ENCODE assay signal across 8 cellular contexts in genomic region chr20:10673831-10674683, GRCh38. TPM values are rescaled to one million over a fixed set of nuclear protein-coding genes. Genes with fewer than 3 reads are reported as not detected.
DNase-seq lines count a peak whose midpoint lies in the region; ATAC-seq and TF ChIP-seq lines count a peak whose summit lies in the region.

TSS of gene JAG1 (minus strand) at chr20:10673999. CDS start at chr20:10673530, 469 bp downstream.

- peak within 1 kb of the TSS; percentile 83 for H3K9ac ChIP-seq in HCT116 (ENCODE audit: low read length)

- WGBS in adipose tissue, 3 donors: 0 to 1% (median 0%) methylated on average over 80 to 84 of the region's 84 CpGs
- WGBS in aorta, 2 donors: 0% methylated on average over 70 to 84 of the region's 84 CpGs

- POLR2A ChIA-PET in HCT116 (lab: Charles Lee): interaction anchor here (1.1 to 1.9 kb wide), 4 partner anchors 8 to 861 kb away, joined by 3 to 7 read pairs (median 3); no protein-coding TSS in a partner anchor
- POLR2A ChIA-PET in RWPE1 (lab: Yijun Ruan, JAX; ENCODE audit: low non-redundant PET): interaction anchor here (0.6 to 2.0 kb wide), 5 partner anchors 15 to 553 kb away, joined by 3 to 9 read pairs (median 5); no protein-coding TSS in a partner anchor

- DNase-seq in HCT116 (ENCODE audit: low read depth, low spot score) (peak; percentile 85), MG63 (peak; percentile 90), RWPE1 (ENCODE audit: low spot score) (peak; percentile 99), Right ventricle myocardium inferior (ENCODE audit: missing footprints) (peak; percentile 99), osteoblast (ENCODE audit: insufficient read length, low spot score, missing footprints) (peak; percentile 99), aorta (peak; percentile 97 to 98)

- TF ChIP-seq RAD21 in HCT116 (IDR thresholded peaks at IDR 0.05; ENCODE audit: low read depth): no peak

- H3K36me3 ChIP-seq in HCT116 (ENCODE audit: control insufficient read depth in 1 of 2, insufficient read depth in 2 of 2, low read length in 2 of 2) (peaks cover 0 to 4% of the 10 kb centered on the region in 2 experiments; a peak in 1 of 4 replicates), MG63 (no peaks in the 10 kb centered on the region; the same call in none of the 2 replicates), osteoblast (ENCODE audit: insufficient read depth, low read length) (peaks cover under 1% of the 10 kb centered on the region), aorta (ENCODE audit: control insufficient read depth in 1 of 2, insufficient read depth in 2 of 2, low read length in 1 of 2) (no peaks in the 10 kb centered on the region)

- H3K79me2 ChIP-seq in HCT116 (ENCODE audit: insufficient read depth, low read length) (peaks cover 32% of the 10 kb centered on the region; the same call in 1 of the 2 replicates), osteoblast (ENCODE audit: insufficient read depth, low read length) (peaks cover 43% of the 10 kb centered on the region)

- TF ChIP-seq CTCF in GM12875 (IDR thresholded peaks at IDR 0.05; ENCODE audit: borderline replicate concordance, insufficient read depth, low read depth, low read length): no peak
- TF ChIP-seq CTCF in HCT116 (IDR thresholded peaks at IDR 0.05 in 2 of 3, conservative IDR thresholded peaks at IDR 0.05 in 1 of 3; ENCODE audit: borderline replicate concordance in 1 of 3, insufficient read depth in 1 of 3, low read depth in 2 of 3, low read length in 2 of 3): no peak
- TF ChIP-seq CTCF in RWPE1 (conservative IDR thresholded peaks at IDR 0.05; ENCODE audit: low read depth): no peak
- no peak for TF ChIP-seq CTCF in osteoblast (IDR thresholded peaks at IDR 0.05; ENCODE audit: extremely low read depth, low read depth, low read length)

- H3K9me2 ChIP-seq in HCT116 (ENCODE audit: insufficient read depth): no peaks in the 10 kb centered on the region

- H3K4me1 ChIP-seq in HCT116 (ENCODE audit: control insufficient read depth in 1 of 2, insufficient read depth in 2 of 2, low read length in 2 of 2) (peaks cover 13 to 26% of the 10 kb centered on the region in 2 experiments), osteoblast (ENCODE audit: insufficient read depth, low read length) (peaks cover 29% of the 10 kb centered on the region), aorta (ENCODE audit: control insufficient read depth in 1 of 2, insufficient read depth in 2 of 2, low read length in 2 of 2) (peaks cover 0 to 2% of the 10 kb centered on the region in 2 donors)

- H3K9me3 ChIP-seq in HCT116 (ENCODE audit: control insufficient read depth in 1 of 2, insufficient read depth in 1 of 2, low read depth in 1 of 2, low read length in 2 of 2): no peaks in the 10 kb centered on the region
- H3K9me3 ChIP-seq in MG63: no peaks in the 10 kb centered on the region
- no peaks in the 10 kb centered on the region for H3K9me3 ChIP-seq in osteoblast (ENCODE audit: low read depth, low read length)
- no peaks in the 10 kb centered on the region for H3K9me3 ChIP-seq in aorta (ENCODE audit: control insufficient read depth, low read length)

- CTCF ChIA-PET in HCT116 (lab: Charles Lee): interaction anchor here (1.1 to 2.5 kb wide), 5 partner anchors 9 to 870 kb away, joined by 3 to 9 read pairs (median 5); no protein-coding TSS in a partner anchor
- CTCF ChIA-PET in RWPE1 (lab: Yijun Ruan, JAX): interaction anchor here (0.6 to 2.6 kb wide), 15 partner anchors 11 to 1584 kb away, joined by 3 to 11 read pairs (median 3); no protein-coding TSS in a partner anchor

- H3K4me3 ChIP-seq in GM12875 (ENCODE audit: low read depth, low read length) (peak within 1 kb of the TSS; percentile 47), HCT116 (replicated peaks in 1 of 2; ENCODE audit: low read depth in 1 of 2, low read length in 2 of 2) (peak within 1 kb of the TSS; percentile 75 to 90), MG63 (peak within 1 kb of the TSS; percentile 59), osteoblast (ENCODE audit: insufficient read depth, low read length) (peak within 1 kb of the TSS; percentile 97), aorta (ENCODE audit: low read length in 2 of 2) (peak within 1 kb of the TSS; percentile 93 to 97)

- H3K4me2 ChIP-seq in HCT116 (ENCODE audit: low read length) (peak within 1 kb of the TSS; percentile 87), osteoblast (ENCODE audit: insufficient read depth, low read length) (peak within 1 kb of the TSS; percentile 84)

- H3K27ac ChIP-seq in HCT116 (ENCODE audit: low read depth, low read length): peak within 1 kb of the TSS; percentile 99
- peak within 1 kb of the TSS; percentile 99 for H3K27ac ChIP-seq in RWPE1
- peak within 1 kb of the TSS; percentile 74 for H3K27ac ChIP-seq in adipose tissue (ENCODE audit: low read depth, low read length)
- H3K27ac ChIP-seq in osteoblast (ENCODE audit: low read depth, low read length): peak within 1 kb of the TSS; percentile 97
- H3K27ac ChIP-seq in aorta (ENCODE audit: low read depth in 1 of 2, low read length in 2 of 2): peak within 1 kb of the TSS; percentile 95 to 97

- H4K20me1 ChIP-seq in HCT116 (ENCODE audit: insufficient read depth) (no peaks in the 10 kb centered on the region), osteoblast (ENCODE audit: insufficient read depth, low read length) (no peaks in the 10 kb centered on the region)

- peak within 1 kb of the TSS; percentile 82 for H2AFZ ChIP-seq in HCT116 (ENCODE audit: low read depth, low read length, poor library complexity, severe bottlenecking)
- H2AFZ ChIP-seq in osteoblast (ENCODE audit: low read length): peak within 1 kb of the TSS; percentile 88

- peak; percentile 59 for TF ChIP-seq POLR2A in HCT116 (IDR thresholded peaks at IDR 0.05; ENCODE audit: borderline replicate concordance, extremely low read depth, insufficient read depth, insufficient read length)

- no TSS peak for BruUV-seq in HCT116 (replicated peaks; lab: Mats Ljungman, UMichigan)

- H3K27me3 ChIP-seq in HCT116 (ENCODE audit: insufficient read depth, low read length): no peaks in the 10 kb centered on the region
- H3K27me3 ChIP-seq in MG63: no peaks in the 10 kb centered on the region
- H3K27me3 ChIP-seq in osteoblast (ENCODE audit: insufficient read depth, low read length): no peaks in the 10 kb centered on the region
- no peaks in the 10 kb centered on the region for H3K27me3 ChIP-seq in aorta (ENCODE audit: control insufficient read depth in 1 of 2, insufficient read depth in 2 of 2, low read length in 1 of 2)

- RAD21 ChIA-PET in HCT116 (lab: Charles Lee; ENCODE audit: low non-redundant PET in 1 of 2, low total read pairs in 2 of 2, uncharacterized antibody in 2 of 2, unreplicated experiment in 2 of 2): interaction anchor here (0.6 to 1.5 kb wide), 3 partner anchors 274 to 599 kb away, joined by 3 read pairs; no protein-coding TSS in a partner anchor

- peak; percentile 78 for ATAC-seq in HCT116
- ATAC-seq in Right ventricle myocardium inferior: peak; percentile 88
- peak; percentile 90 for ATAC-seq in aorta (ENCODE audit: low FRiP score)

- intact Hi-C loops in HCT116 (cut with micrococcal nuclease): loop anchor here (1.0 to 10.0 kb wide), 8 partner anchors 122 to 868 kb away; partner anchors contain the start of genes MKKS and SLX4IP
- intact Hi-C loops in Right ventricle myocardium inferior (cut with DNase I): loop anchor here (2.0 to 10.0 kb wide), 7 partner anchors 73 to 599 kb away; no protein-coding TSS in a partner anchor
- intact Hi-C loops in aorta (cut with DNase I): loop anchor here (1.0 to 10.0 kb wide), 9 partner anchors 37 to 871 kb away; no protein-coding TSS in a partner anchor

TF ChIP-seq in HCT116, 20 proteins besides CTCF, POLR2A, EP300 and RAD21:
- TF ChIP-seq POLR2AphosphoS5 (IDR thresholded peaks at IDR 0.05; ENCODE audit: low read depth, low read length): peak; percentile 89
- 0 out of 2 replicates have a peak, but pooled peaks have one; percentile 7 for TF ChIP-seq MAX (IDR thresholded peaks at IDR 0.05)
- TF ChIP-seq ATF3 (IDR thresholded peaks at IDR 0.05): no peak
- peak; percentile 43 for TF ChIP-seq SP1 (IDR thresholded peaks at IDR 0.05; ENCODE audit: low read depth)
- peak; percentile 74 for TF ChIP-seq ZFX (IDR thresholded peaks at IDR 0.05)
- no peak for TF ChIP-seq REST (IDR thresholded peaks at IDR 0.05; ENCODE audit: low read depth)
TF ChIP-seq in HCT116: peak in this region for 4.

RNA-seq across cellular contexts. Expression of gene JAG1, which starts in this region (rescaled TPM):
- total RNA-seq in HCT116 (2021; ENCODE audit: unreplicated experiment): 31.9 TPM
- polyA plus RNA-seq in HCT116 (2012): 25.3 and 25.7 TPM in 2 replicates
- 5.3 and 8.2 TPM in 2 replicates for total RNA-seq in MG63 (2014; rRNA removed; shearing (Covaris generic); ENCODE audit: low replicate concordance)
- 10 to 100 TPM; 11.9 to 39.6 (median 17.9) TPM for polyA plus RNA-seq in adipose tissue
- total RNA-seq in Right ventricle myocardium inferior: 24.4 TPM
- 49.2 and 60.1 TPM in 2 replicates for total RNA-seq in osteoblast
- 100 to 1,000 TPM; 133 to 226 TPM for total RNA-seq in aorta
- polyA plus RNA-seq in aorta: 100 to 1,000 TPM in 1 of 2 donors, 10 to 100 TPM in 1; 22.4 to 166 TPM

Comparison
In these comparisons a context has a peak if more than half of its experiments do, and no peak if none do; other contexts are left out.
1. Peak in every context shown above with its lines: DNase-seq, ATAC-seq, H3K4me3 ChIP-seq and H3K27ac ChIP-seq.
2. H3K4me3 ChIP-seq: peak in every context shown above with its lines; median percentile 97 in osteoblast; 95 in aorta; 82 in HCT116; 59 in MG63; 47 in GM12875.